Comparison of ENCODE assay signal across 1 cellular context in the genomic region with DNA sequence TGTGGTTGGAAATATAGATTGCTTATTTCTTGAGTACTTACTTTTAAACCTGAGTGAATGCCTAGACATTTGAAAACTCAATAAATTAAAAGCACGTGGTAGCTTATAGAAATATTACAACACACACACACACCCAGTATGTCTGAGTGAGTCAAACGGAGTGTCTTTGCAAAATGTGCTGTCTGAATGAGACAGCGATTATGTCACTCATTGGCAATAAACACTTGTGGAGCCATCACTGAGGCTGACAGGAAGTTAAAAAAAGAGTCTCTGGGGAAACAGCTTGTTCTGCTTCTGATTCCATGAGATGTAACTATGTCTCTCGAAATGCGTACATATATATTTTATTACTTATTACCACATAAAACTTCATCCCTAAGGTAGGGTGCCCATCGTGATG.
A peak's percentile ranks its signal among the peaks of the same experiment; 100 is the strongest.
TF ChIP-seq lines count a peak whose summit lies in the region.

No MANE protein-coding gene starts in this region.

TF ChIP-seq in GM12878, 131 proteins besides CTCF, POLR2A, EP300 and RAD21:
- TF ChIP-seq TCF7 (IDR thresholded peaks at IDR 0.05; ENCODE audit: borderline replicate concordance): no peak
- TF ChIP-seq BCL3 (IDR thresholded peaks at IDR 0.05; ENCODE audit: borderline replicate concordance, insufficient read depth, low read depth, low read length, poor library complexity, severe bottlenecking): peak; percentile 44
